Comparison of ENCODE assay signal across 1 cellular context in genomic region chr7:151083824-151084160, GRCh38.
TF ChIP-seq lines count a peak whose summit lies in the region.

No MANE protein-coding gene starts in this region.

TF ChIP-seq in HEK293T, 16 proteins besides CTCF, POLR2A, EP300 and RAD21 (continued from another document):
- TF ChIP-seq SP1 (IDR thresholded peaks at IDR 0.05) (no peak), PKNOX1 (IDR thresholded peaks at IDR 0.05) (no peak), ELF4 (IDR thresholded peaks at IDR 0.05) (no peak)
